8 cellular contexts compared by ENCODE assay signal in genomic region chr20:18466894-18467678, GRCh38. TPM values are rescaled to one million over a fixed set of nuclear protein-coding genes. Genes with fewer than 3 reads are reported as not detected.
A peak's percentile ranks its signal among the peaks of the same experiment; 100 is the strongest.
DNase-seq lines count a peak whose midpoint lies in the region; ATAC-seq, FAIRE-seq and TF ChIP-seq lines count a peak whose summit lies in the region.

TSS of gene DZANK1 (minus strand) at chr20:18467030. CDS start at chr20:18465358, 1,672 bp downstream.
TSS of gene POLR3F (plus strand) at chr20:18467390. CDS start at chr20:18467507, 117 bp downstream.

- intact Hi-C loops in cardiac septum (cut with DNase I), result loop anchor here (2.0 kb wide), 2 partner anchors 40 to 178 kb away; partner anchors contain the start of genes SEC23B and ZNF133

- FAIRE-seq in GM12892 (lab: Jason Lieb, UNC), result peak; percentile 95

- H3K4me3 ChIP-seq in parathyroid adenoma (ENCODE audit: low read depth, low read length) (peak within 1 kb of the TSS; percentile 91), tibial nerve (peak within 1 kb of the TSS; percentile 55 to 91 (median 71))

- H3K27me3 ChIP-seq in parathyroid adenoma (ENCODE audit: control insufficient read depth, insufficient read depth, low read length), result no peaks in the 10 kb centered on the region
- H3K27me3 ChIP-seq in tibial nerve, result no peaks in the 10 kb centered on the region

- DNase-seq in GM12892 (ENCODE audit: insufficient read length), result peak; percentile 92
- peak; percentile 92 for DNase-seq in NCI-H1436 (lab: John Stamatoyannopoulos, UW)
- peak; percentile 95 for DNase-seq in SW480 (ENCODE audit: low spot score)
- DNase-seq in cardiac septum (ENCODE audit: low spot score), result peak; percentile 97
- peak; percentile 91 for DNase-seq in tibial nerve (ENCODE audit: low spot score in 2 of 2)

- H3K79me2 ChIP-seq in parathyroid adenoma, result peaks cover 8% of the 10 kb centered on the region

- peak; percentile 71 to 96 for TF ChIP-seq EP300 in tibial nerve (IDR thresholded peaks at IDR 0.05)

- WGBS in adipose tissue, 3 donors, result 0 to 1% (median 1%) methylated on average over 53 of the region's 53 CpGs
- 0% methylated on average over 47 to 51 of the region's 53 CpGs for WGBS in tibial nerve, 2 donors

- peak within 1 kb of the TSS; percentile 48 for H3K9ac ChIP-seq in parathyroid adenoma

- no peaks in the 10 kb centered on the region for H3K36me3 ChIP-seq in parathyroid adenoma (ENCODE audit: control insufficient read depth, insufficient read depth, low read length)
- H3K36me3 ChIP-seq in tibial nerve, result peaks cover 0 to 25% (median 0%) of the 10 kb centered on the region in 3 donors

- TF ChIP-seq POLR2A in GM12892 (IDR thresholded peaks at IDR 0.05; ENCODE audit: low read depth, low read length) (peak; percentile 79), tibial nerve (IDR thresholded peaks at IDR 0.05) (peak in 1 of 2 donors; percentile 31)

- peak; percentile 92 for ATAC-seq in HG02840 (IDR thresholded peaks at IDR 0.05; ENCODE audit: low FRiP score, unreplicated experiment)

- H3K4me1 ChIP-seq in parathyroid adenoma (no peaks in the 10 kb centered on the region), tibial nerve (peaks cover 0 to 28% (median 7%) of the 10 kb centered on the region in 4 donors)

- H2AFZ ChIP-seq in parathyroid adenoma, result peak within 1 kb of the TSS; percentile 92

- no peaks in the 10 kb centered on the region for H3K9me3 ChIP-seq in parathyroid adenoma (ENCODE audit: control insufficient read depth, low read length)
- no peaks in the 10 kb centered on the region for H3K9me3 ChIP-seq in tibial nerve

- no peak for TF ChIP-seq CTCF in parathyroid adenoma (IDR thresholded peaks at IDR 0.05)
- peak in 2 of 5 experiments; percentile 21 to 44 for TF ChIP-seq CTCF in tibial nerve (IDR thresholded peaks at IDR 0.05)

- H3K4me2 ChIP-seq in parathyroid adenoma (ENCODE audit: low read length), result peak within 1 kb of the TSS; percentile 89

- H3K27ac ChIP-seq in adipose tissue (ENCODE audit: low read depth, low read length), result peak within 1 kb of the TSS; percentile 21
- peak within 1 kb of the TSS; percentile 83 for H3K27ac ChIP-seq in parathyroid adenoma
- H3K27ac ChIP-seq in tibial nerve, result peak within 1 kb of the TSS; percentile 38 to 87 (median 81)

RNA-seq across cellular contexts. Expression of gene DZANK1, which starts in this region (rescaled TPM):
- polyA plus RNA-seq in GM12892 (2012; ENCODE audit: missing spikeins), result 4.3 TPM
- polyA plus RNA-seq in adipose tissue, result 1 to 10 TPM in 2 of 3 donors, under 1 TPM in 1; 0.92 to 1.3 (median 1.0) TPM
- total RNA-seq in cardiac septum (0.38 TPM), tibial nerve (1 to 10 TPM; 1.6 to 4.2 (median 2.8) TPM)

RNA-seq across cellular contexts. Expression of gene POLR3F, which starts in this region (rescaled TPM):
- polyA plus RNA-seq in GM12892 (2012; ENCODE audit: missing spikeins), result 9.1 TPM
- 1 to 10 TPM; 3.8 to 9.1 (median 7.4) TPM for polyA plus RNA-seq in adipose tissue
- total RNA-seq in cardiac septum, result 7.2 TPM
- total RNA-seq in tibial nerve, result 10 to 100 TPM in 1 of 4 donors, 1 to 10 TPM in 3; 4.5 to 10.1 (median 7.7) TPM

Comparison
In these comparisons a context has a peak if more than half of its experiments do, and no peak if none do; other contexts are left out.
1. Peak in every context shown above with its lines: DNase-seq, ATAC-seq, H3K4me3 ChIP-seq and H3K27ac ChIP-seq.
2. H3K27ac ChIP-seq: peak in every context shown above with its lines; median percentile 83 in parathyroid adenoma; 81 in tibial nerve; 21 in adipose tissue.